1 cellular context compared by ENCODE assay signal in the genomic region with DNA sequence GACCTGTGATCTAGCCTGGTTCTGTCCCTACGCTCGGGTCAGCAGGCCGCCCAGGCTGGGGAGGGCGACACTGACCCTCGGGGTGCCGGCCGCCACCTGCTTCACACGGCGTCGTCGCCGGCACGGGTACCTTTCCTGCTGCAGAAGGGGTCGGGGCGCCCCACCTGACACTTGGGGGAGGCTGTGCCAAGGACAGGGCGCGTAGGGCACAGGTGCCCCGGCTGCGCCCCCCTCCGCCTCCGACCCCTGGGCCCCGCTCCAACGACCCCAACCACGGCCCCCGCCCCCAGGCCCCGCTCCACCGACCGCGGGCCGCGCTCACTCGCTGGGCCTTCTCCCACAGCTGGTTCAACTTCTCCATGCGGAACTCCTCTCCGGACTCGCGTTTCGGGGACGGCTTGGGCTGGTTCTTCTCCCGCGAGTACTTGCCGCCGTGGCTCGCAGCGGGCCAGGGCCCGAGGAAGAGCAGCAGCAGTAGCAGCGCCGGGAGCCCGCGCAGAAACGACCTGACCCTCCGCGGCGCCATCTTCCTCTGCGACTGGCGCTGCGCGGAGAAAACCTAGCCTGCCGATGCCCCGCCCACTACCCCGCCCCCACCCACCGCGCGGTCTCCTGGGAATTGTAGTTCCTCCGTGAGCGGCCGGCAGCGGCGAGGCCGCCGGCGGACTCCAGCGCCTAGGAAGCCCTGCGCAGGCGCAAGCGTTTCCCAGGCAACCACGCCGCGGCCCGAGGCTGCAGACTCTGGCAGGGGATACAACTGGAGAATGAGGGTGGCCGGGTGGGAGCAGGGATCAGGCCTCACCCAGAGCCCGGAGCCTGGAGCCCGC.
TF ChIP-seq lines count a peak whose summit lies in the region.

Gene LRPAP1 (minus strand): TSS at position 536 of the 827 bp plus-strand sequence. CDS start 10 bp downstream, at position 526.

TF ChIP-seq in WTC11, 78 proteins besides CTCF, POLR2A, EP300 and RAD21 (continued from another document and continues in another):
- TF ChIP-seq, protein P1, sequence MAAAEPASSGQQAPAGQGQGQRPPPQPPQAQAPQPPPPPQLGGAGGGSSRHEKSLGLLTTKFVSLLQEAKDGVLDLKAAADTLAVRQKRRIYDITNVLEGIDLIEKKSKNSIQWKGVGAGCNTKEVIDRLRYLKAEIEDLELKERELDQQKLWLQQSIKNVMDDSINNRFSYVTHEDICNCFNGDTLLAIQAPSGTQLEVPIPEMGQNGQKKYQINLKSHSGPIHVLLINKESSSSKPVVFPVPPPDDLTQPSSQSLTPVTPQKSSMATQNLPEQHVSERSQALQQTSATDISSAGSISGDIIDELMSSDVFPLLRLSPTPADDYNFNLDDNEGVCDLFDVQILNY (CRISPR knock-in tag; IDR thresholded peaks at IDR 0.05): 0 out of 2 replicates have a peak, but pooled peaks have one; percentile 47
- TF ChIP-seq JAZF1 (CRISPR knock-in tag; IDR thresholded peaks at IDR 0.05): no peak
- TF ChIP-seq GABPB1 (CRISPR knock-in tag; IDR thresholded peaks at IDR 0.05): 0 out of 2 replicates have a peak, but pooled peaks have one; percentile 30
- no peak for TF ChIP-seq ZNF232 (CRISPR knock-in tag; IDR thresholded peaks at IDR 0.05)
- TF ChIP-seq NR2C2 (CRISPR knock-in tag; IDR thresholded peaks at IDR 0.05): no peak
- no peak for TF ChIP-seq TP53 (CRISPR knock-in tag; IDR thresholded peaks at IDR 0.05)
- TF ChIP-seq, protein P2, sequence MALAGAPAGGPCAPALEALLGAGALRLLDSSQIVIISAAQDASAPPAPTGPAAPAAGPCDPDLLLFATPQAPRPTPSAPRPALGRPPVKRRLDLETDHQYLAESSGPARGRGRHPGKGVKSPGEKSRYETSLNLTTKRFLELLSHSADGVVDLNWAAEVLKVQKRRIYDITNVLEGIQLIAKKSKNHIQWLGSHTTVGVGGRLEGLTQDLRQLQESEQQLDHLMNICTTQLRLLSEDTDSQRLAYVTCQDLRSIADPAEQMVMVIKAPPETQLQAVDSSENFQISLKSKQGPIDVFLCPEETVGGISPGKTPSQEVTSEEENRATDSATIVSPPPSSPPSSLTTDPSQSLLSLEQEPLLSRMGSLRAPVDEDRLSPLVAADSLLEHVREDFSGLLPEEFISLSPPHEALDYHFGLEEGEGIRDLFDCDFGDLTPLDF (CRISPR knock-in tag; IDR thresholded peaks at IDR 0.05): 0 out of 2 replicates have a peak, but pooled peaks have one; percentile 25
- no peak for TF ChIP-seq GRHL2 (CRISPR knock-in tag; IDR thresholded peaks at IDR 0.05; ENCODE audit: insufficient replicate concordance, severe bottlenecking)
- TF ChIP-seq, protein P3, sequence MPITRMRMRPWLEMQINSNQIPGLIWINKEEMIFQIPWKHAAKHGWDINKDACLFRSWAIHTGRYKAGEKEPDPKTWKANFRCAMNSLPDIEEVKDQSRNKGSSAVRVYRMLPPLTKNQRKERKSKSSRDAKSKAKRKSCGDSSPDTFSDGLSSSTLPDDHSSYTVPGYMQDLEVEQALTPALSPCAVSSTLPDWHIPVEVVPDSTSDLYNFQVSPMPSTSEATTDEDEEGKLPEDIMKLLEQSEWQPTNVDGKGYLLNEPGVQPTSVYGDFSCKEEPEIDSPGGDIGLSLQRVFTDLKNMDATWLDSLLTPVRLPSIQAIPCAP (CRISPR knock-in tag; IDR thresholded peaks at IDR 0.05): no peak
- TF ChIP-seq PREB (CRISPR knock-in tag; IDR thresholded peaks at IDR 0.05; ENCODE audit: borderline replicate concordance): no peak
- TF ChIP-seq, protein P4, sequence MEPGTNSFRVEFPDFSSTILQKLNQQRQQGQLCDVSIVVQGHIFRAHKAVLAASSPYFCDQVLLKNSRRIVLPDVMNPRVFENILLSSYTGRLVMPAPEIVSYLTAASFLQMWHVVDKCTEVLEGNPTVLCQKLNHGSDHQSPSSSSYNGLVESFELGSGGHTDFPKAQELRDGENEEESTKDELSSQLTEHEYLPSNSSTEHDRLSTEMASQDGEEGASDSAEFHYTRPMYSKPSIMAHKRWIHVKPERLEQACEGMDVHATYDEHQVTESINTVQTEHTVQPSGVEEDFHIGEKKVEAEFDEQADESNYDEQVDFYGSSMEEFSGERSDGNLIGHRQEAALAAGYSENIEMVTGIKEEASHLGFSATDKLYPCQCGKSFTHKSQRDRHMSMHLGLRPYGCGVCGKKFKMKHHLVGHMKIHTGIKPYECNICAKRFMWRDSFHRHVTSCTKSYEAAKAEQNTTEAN (CRISPR knock-in tag; IDR thresholded peaks at IDR 0.05): 0 out of 2 replicates have a peak, but pooled peaks have one; percentile 46
- no peak for TF ChIP-seq ZNF396 (CRISPR knock-in tag; IDR thresholded peaks at IDR 0.05; ENCODE audit: borderline replicate concordance)
- TF ChIP-seq EMX1 (CRISPR knock-in tag; IDR thresholded peaks at IDR 0.05): no peak
- TF ChIP-seq MXD4 (CRISPR knock-in tag; IDR thresholded peaks at IDR 0.05; ENCODE audit: borderline replicate concordance): no peak
- no peak; the same call in 1 of the 2 replicates for TF ChIP-seq JUN (CRISPR knock-in tag; IDR thresholded peaks at IDR 0.05)
- TF ChIP-seq, protein P5, sequence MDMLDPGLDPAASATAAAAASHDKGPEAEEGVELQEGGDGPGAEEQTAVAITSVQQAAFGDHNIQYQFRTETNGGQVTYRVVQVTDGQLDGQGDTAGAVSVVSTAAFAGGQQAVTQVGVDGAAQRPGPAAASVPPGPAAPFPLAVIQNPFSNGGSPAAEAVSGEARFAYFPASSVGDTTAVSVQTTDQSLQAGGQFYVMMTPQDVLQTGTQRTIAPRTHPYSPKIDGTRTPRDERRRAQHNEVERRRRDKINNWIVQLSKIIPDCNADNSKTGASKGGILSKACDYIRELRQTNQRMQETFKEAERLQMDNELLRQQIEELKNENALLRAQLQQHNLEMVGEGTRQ (CRISPR knock-in tag; IDR thresholded peaks at IDR 0.05): no peak
- TF ChIP-seq TCF7 (CRISPR knock-in tag; IDR thresholded peaks at IDR 0.05; ENCODE audit: low read depth): no peak
- TF ChIP-seq CREB1 (CRISPR knock-in tag; IDR thresholded peaks at IDR 0.05): no peak
- TF ChIP-seq, protein P6, sequence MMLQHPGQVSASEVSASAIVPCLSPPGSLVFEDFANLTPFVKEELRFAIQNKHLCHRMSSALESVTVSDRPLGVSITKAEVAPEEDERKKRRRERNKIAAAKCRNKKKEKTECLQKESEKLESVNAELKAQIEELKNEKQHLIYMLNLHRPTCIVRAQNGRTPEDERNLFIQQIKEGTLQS (CRISPR knock-in tag; conservative IDR thresholded peaks at IDR 0.05): no peak
- no peak for TF ChIP-seq NR3C1 (CRISPR knock-in tag; conservative IDR thresholded peaks at IDR 0.05; ENCODE audit: low read depth)
- no peak for TF ChIP-seq HMGA2 (CRISPR knock-in tag; IDR thresholded peaks at IDR 0.05)
- TF ChIP-seq ZNF138 (CRISPR knock-in tag; conservative IDR thresholded peaks at IDR 0.05): no peak
- no peak for TF ChIP-seq TEAD4 (CRISPR knock-in tag; IDR thresholded peaks at IDR 0.05)
- TF ChIP-seq FOXJ3 (CRISPR knock-in tag; IDR thresholded peaks at IDR 0.05; ENCODE audit: borderline replicate concordance): no peak
- TF ChIP-seq FOXP1 (CRISPR knock-in tag; IDR thresholded peaks at IDR 0.05; ENCODE audit: borderline replicate concordance): peak; percentile 89
- TF ChIP-seq HMGXB4 (CRISPR knock-in tag; IDR thresholded peaks at IDR 0.05): peak; percentile 53; the same call in 1 of the 2 replicates
- no peak for TF ChIP-seq ZNF671 (CRISPR knock-in tag; IDR thresholded peaks at IDR 0.05)
- TF ChIP-seq, protein P7, sequence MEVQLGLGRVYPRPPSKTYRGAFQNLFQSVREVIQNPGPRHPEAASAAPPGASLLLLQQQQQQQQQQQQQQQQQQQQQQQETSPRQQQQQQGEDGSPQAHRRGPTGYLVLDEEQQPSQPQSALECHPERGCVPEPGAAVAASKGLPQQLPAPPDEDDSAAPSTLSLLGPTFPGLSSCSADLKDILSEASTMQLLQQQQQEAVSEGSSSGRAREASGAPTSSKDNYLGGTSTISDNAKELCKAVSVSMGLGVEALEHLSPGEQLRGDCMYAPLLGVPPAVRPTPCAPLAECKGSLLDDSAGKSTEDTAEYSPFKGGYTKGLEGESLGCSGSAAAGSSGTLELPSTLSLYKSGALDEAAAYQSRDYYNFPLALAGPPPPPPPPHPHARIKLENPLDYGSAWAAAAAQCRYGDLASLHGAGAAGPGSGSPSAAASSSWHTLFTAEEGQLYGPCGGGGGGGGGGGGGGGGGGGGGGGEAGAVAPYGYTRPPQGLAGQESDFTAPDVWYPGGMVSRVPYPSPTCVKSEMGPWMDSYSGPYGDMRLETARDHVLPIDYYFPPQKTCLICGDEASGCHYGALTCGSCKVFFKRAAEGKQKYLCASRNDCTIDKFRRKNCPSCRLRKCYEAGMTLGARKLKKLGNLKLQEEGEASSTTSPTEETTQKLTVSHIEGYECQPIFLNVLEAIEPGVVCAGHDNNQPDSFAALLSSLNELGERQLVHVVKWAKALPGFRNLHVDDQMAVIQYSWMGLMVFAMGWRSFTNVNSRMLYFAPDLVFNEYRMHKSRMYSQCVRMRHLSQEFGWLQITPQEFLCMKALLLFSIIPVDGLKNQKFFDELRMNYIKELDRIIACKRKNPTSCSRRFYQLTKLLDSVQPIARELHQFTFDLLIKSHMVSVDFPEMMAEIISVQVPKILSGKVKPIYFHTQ (CRISPR knock-in tag; IDR thresholded peaks at IDR 0.05): no peak
- TF ChIP-seq PRDM15 (CRISPR knock-in tag; IDR thresholded peaks at IDR 0.05): no peak
- TF ChIP-seq IRF2 (CRISPR knock-in tag; IDR thresholded peaks at IDR 0.05; ENCODE audit: borderline replicate concordance, low read depth): no peak
- TF ChIP-seq STAT6 (CRISPR knock-in tag; conservative IDR thresholded peaks at IDR 0.05; ENCODE audit: low read depth): no peak
- no peak for TF ChIP-seq NR1H2 (CRISPR knock-in tag; IDR thresholded peaks at IDR 0.05)
- TF ChIP-seq ETV6 (CRISPR knock-in tag; IDR thresholded peaks at IDR 0.05): no peak
- TF ChIP-seq ZNF219 (CRISPR knock-in tag; IDR thresholded peaks at IDR 0.05; ENCODE audit: borderline replicate concordance): no peak
- no peak for TF ChIP-seq CREM (CRISPR knock-in tag; IDR thresholded peaks at IDR 0.05)
